ENCODE assay signal across 8 cellular contexts in genomic region chr1:220748091-220748934, GRCh38. TPM values are rescaled to one million over a fixed set of nuclear protein-coding genes. Genes with fewer than 3 reads are reported as not detected.
DNase-seq lines count a peak whose midpoint lies in the region; ATAC-seq and TF ChIP-seq lines count a peak whose summit lies in the region.

Gene MTARC2, plus strand, starts transcription at chr1:220748322. Its CDS starts 210 bp downstream, at chr1:220748532.

- peaks cover 41% of the 10 kb centered on the region for H3K27me3 ChIP-seq in GM23338 (ENCODE audit: insufficient read depth)
- H3K27me3 ChIP-seq in MG63 = no peaks in the 10 kb centered on the region

- peak within 1 kb of the TSS; percentile 84 for H3K4me2 ChIP-seq in GM23338

- POLR2A ChIA-PET in activated CD4-positive, alpha-beta T cell treated with anti-CD3 and anti-CD28 coated beads for 36 hours (lab: Charles Lee) = interaction anchor here (0.6 kb wide), 1 partner anchor 674 kb away, joined by 4 read pairs; no protein-coding TSS in a partner anchor
- POLR2A ChIA-PET in WTC11 (lab: Charles Lee) = interaction anchor here (0.6 to 2.9 kb wide), 10 partner anchors 14 to 827 kb away, joined by 3 to 22 read pairs (median 3); partner anchors contain the start of genes MTARC1 and RAB3GAP2

- H3K9me2 ChIP-seq in GM23338 (ENCODE audit: insufficient read depth) = no peaks in the 10 kb centered on the region

- TF ChIP-seq CTCF in GM23338 (conservative IDR thresholded peaks at IDR 0.05; ENCODE audit: low read depth in 2 of 2) (no peak), WTC11 (IDR thresholded peaks at IDR 0.05) (no peak), fibroblast of mammary gland (conservative IDR thresholded peaks at IDR 0.05; ENCODE audit: control insufficient read depth, insufficient read depth, low read depth, low read length) (no peak), type B pancreatic cell (conservative IDR thresholded peaks at IDR 0.05) (no peak)

- H3K36me3 ChIP-seq in GM23338 (ENCODE audit: insufficient read depth) (no peaks in the 10 kb centered on the region), MG63 (no peaks in the 10 kb centered on the region)

- peaks cover 23% of the 10 kb centered on the region for H3K4me1 ChIP-seq in GM23338 (ENCODE audit: insufficient read depth)

- H3K4me3 ChIP-seq in GM23338 (peak within 1 kb of the TSS; percentile 62), MG63 (peak within 1 kb of the TSS; percentile 51), fibroblast of mammary gland (ENCODE audit: control insufficient read depth, low read depth, low read length) (peak within 1 kb of the TSS; percentile 72)

- intact Hi-C loops in activated CD4-positive, alpha-beta T cell treated with anti-CD3 and anti-CD28 coated beads for 36 hours (cut with DNase I, micrococcal nuclease) = no loop called here

- peaks cover 6% of the 10 kb centered on the region for H3K4me1 Mint-ChIP-seq in activated CD4-positive, alpha-beta T cell treated with anti-CD3 and anti-CD28 coated beads for 36 hours
- H3K4me1 Mint-ChIP-seq in GM23338 (peaks cover 46% of the 10 kb centered on the region), WTC11 (peaks cover 49% of the 10 kb centered on the region), type B pancreatic cell (ENCODE audit: unreplicated experiment) (peaks cover 42% of the 10 kb centered on the region)

- peak; percentile 18 for DNase-seq in activated CD4-positive, alpha-beta T cell treated with anti-CD3 and anti-CD28 coated beads for 36 hours
- no peak for DNase-seq in activated CD4-positive, alpha-beta T cell treated with anti-CD3 and anti-CD28 coated beads, Interleukin-2, amount 50 U/mL, for 1 hour
- peak; percentile 91 for DNase-seq in GM23338 (ENCODE audit: low spot score)
- DNase-seq in MG63 = peak; percentile 73
- peak; percentile 81 for DNase-seq in WTC11 (ENCODE audit: low spot score)
- peak; percentile 73 for DNase-seq in fibroblast of mammary gland (ENCODE audit: low read depth)
- peak; percentile 82 for DNase-seq in mucosa of gallbladder (ENCODE audit: low spot score)
- peak; percentile 79 for DNase-seq in type B pancreatic cell (ENCODE audit: extremely low spot score, unreplicated experiment)

- CTCF ChIA-PET in activated CD4-positive, alpha-beta T cell treated with anti-CD3 and anti-CD28 coated beads for 36 hours (lab: Charles Lee) = interaction anchor here (1.4 kb wide), 1 partner anchor 11 kb away, joined by 3 read pairs; no protein-coding TSS in a partner anchor
- CTCF ChIA-PET in WTC11 (lab: Charles Lee) = interaction anchor here (0.8 to 3.5 kb wide), 10 partner anchors 9 to 62 kb away, joined by 3 to 64 read pairs (median 4); partner anchors contain the start of genes C1orf115 and MTARC1

- H3K79me2 ChIP-seq in GM23338 (replicated peaks; ENCODE audit: insufficient read depth) = peaks cover 15% of the 10 kb centered on the region

- H3K27ac ChIP-seq in GM23338 (ENCODE audit: low read depth) = no peak within 1 kb of the TSS

- no peaks in the 10 kb centered on the region for H3K9me3 Mint-ChIP-seq in activated CD4-positive, alpha-beta T cell treated with anti-CD3 and anti-CD28 coated beads for 36 hours (ENCODE audit: low read depth)
- no peaks in the 10 kb centered on the region for H3K9me3 Mint-ChIP-seq in GM23338
- no peaks in the 10 kb centered on the region for H3K9me3 Mint-ChIP-seq in WTC11
- H3K9me3 Mint-ChIP-seq in type B pancreatic cell = no peaks in the 10 kb centered on the region

- H3F3A ChIP-seq in GM23338 (replicated peaks; ENCODE audit: low read depth) = no peaks in the 10 kb centered on the region

- peaks cover 61% of the 10 kb centered on the region for H3K27me3 Mint-ChIP-seq in activated CD4-positive, alpha-beta T cell treated with anti-CD3 and anti-CD28 coated beads for 36 hours
- H3K27me3 Mint-ChIP-seq in GM23338 (ENCODE audit: insufficient read depth, low read depth, poor library complexity) (peaks cover 25% of the 10 kb centered on the region), WTC11 (ENCODE audit: low read depth) (peaks cover 43% of the 10 kb centered on the region), type B pancreatic cell (peaks cover 11% of the 10 kb centered on the region)

- H3K9me3 ChIP-seq in MG63 = no peaks in the 10 kb centered on the region

- H4K20me1 ChIP-seq in GM23338 (replicated peaks; ENCODE audit: insufficient read depth) = peaks cover 13% of the 10 kb centered on the region

- peak; percentile 49 for ATAC-seq in activated CD4-positive, alpha-beta T cell treated with anti-CD3 and anti-CD28 coated beads for 36 hours
- ATAC-seq in GM23338 (peak; percentile 88), WTC11 (peak; percentile 92)

- H3K36me3 Mint-ChIP-seq in activated CD4-positive, alpha-beta T cell treated with anti-CD3 and anti-CD28 coated beads for 36 hours (ENCODE audit: low read depth) = no peaks in the 10 kb centered on the region
- H3K36me3 Mint-ChIP-seq in GM23338 (ENCODE audit: low read depth) (no peaks in the 10 kb centered on the region; the same call in 2 of the 3 replicates), WTC11 (no peaks in the 10 kb centered on the region), type B pancreatic cell (no peaks in the 10 kb centered on the region)

- H2AFZ ChIP-seq in GM23338 = peak within 1 kb of the TSS; percentile 89

- H3K4me3 Mint-ChIP-seq in activated CD4-positive, alpha-beta T cell treated with anti-CD3 and anti-CD28 coated beads for 36 hours = peak within 1 kb of the TSS; percentile 30
- H3K4me3 Mint-ChIP-seq in GM23338 (peak within 1 kb of the TSS; percentile 87), WTC11 (peak within 1 kb of the TSS; percentile 88), type B pancreatic cell (peak within 1 kb of the TSS; percentile 93)

- no peak within 1 kb of the TSS for H3K27ac Mint-ChIP-seq in activated CD4-positive, alpha-beta T cell treated with anti-CD3 and anti-CD28 coated beads for 36 hours
- H3K27ac Mint-ChIP-seq in GM23338 = peak within 1 kb of the TSS; percentile 85
- H3K27ac Mint-ChIP-seq in WTC11 = peak within 1 kb of the TSS; percentile 91
- peak within 1 kb of the TSS; percentile 67 for H3K27ac Mint-ChIP-seq in type B pancreatic cell

TF ChIP-seq in GM23338, 12 proteins besides CTCF, POLR2A, EP300 and RAD21:
- TF ChIP-seq EZH2phosphoT487 (IDR thresholded peaks at IDR 0.05; ENCODE audit: unreplicated experiment) (no peak), POLR2AphosphoS5 (IDR thresholded peaks at IDR 0.05; ENCODE audit: low read depth) (peak; percentile 90), CREB1 (CRISPR knock-in tag; IDR thresholded peaks at IDR 0.05; ENCODE audit: low read depth) (no peak), ZNF114 (CRISPR knock-in tag; IDR thresholded peaks at IDR 0.05) (no peak)

TF ChIP-seq in WTC11, 78 proteins besides CTCF, POLR2A, EP300 and RAD21 (continues in another document):
- TF ChIP-seq HMGXB4 (CRISPR knock-in tag; IDR thresholded peaks at IDR 0.05) (peak; percentile 64), USF2 (CRISPR knock-in tag; IDR thresholded peaks at IDR 0.05) (no peak), SMAD3 (CRISPR knock-in tag; IDR thresholded peaks at IDR 0.05; ENCODE audit: borderline replicate concordance) (peak; percentile 33; the same call in 1 of the 2 replicates), NFATC4 (CRISPR knock-in tag; IDR thresholded peaks at IDR 0.05) (no peak), ZNF396 (CRISPR knock-in tag; IDR thresholded peaks at IDR 0.05; ENCODE audit: borderline replicate concordance) (no peak), FOXJ3 (CRISPR knock-in tag; IDR thresholded peaks at IDR 0.05; ENCODE audit: borderline replicate concordance) (no peak), FOXP4 (CRISPR knock-in tag; IDR thresholded peaks at IDR 0.05) (no peak; the same call in 1 of the 2 replicates)

RNA-seq across cellular contexts. Expression of gene MTARC2, which starts in this region (rescaled TPM):
- not detected for total RNA-seq in activated CD4-positive, alpha-beta T cell treated with anti-CD3 and anti-CD28 coated beads for 36 hours
- 4.1 and 4.3 TPM in 2 replicates for total RNA-seq in GM23338 (2014; rRNA removed; shearing (Covaris generic))
- polyA plus RNA-seq in GM23338 (2016; fragmentation: Nextera tagmentation; extraction: Ambion mirVana) = 7.7 and 8.0 TPM in 2 replicates
- 1.3 and 8.4 TPM in 2 replicates for total RNA-seq in MG63 (2014; rRNA removed; shearing (Covaris generic); ENCODE audit: low replicate concordance)
- 12.5 to 15.5 TPM (median 15.2 TPM) in 3 replicates for total RNA-seq in WTC11 (2021)
- 78.0 TPM for total RNA-seq in mucosa of gallbladder
- total RNA-seq in type B pancreatic cell (ENCODE audit: low replicate concordance) = 14.3 and 14.4 TPM in 2 replicates

Comparison
In these comparisons a context has a peak if more than half of its experiments do, and no peak if none do; other contexts are left out.
1. Peak in DNase-seq and ATAC-seq in activated CD4-positive, alpha-beta T cell treated with anti-CD3 and anti-CD28 coated beads for 36 hours; RNA of the gene not detected or under 1 TPM.
2. H3K4me3 Mint-ChIP-seq: peak in every context shown above with its lines; median percentile 93 in type B pancreatic cell; 88 in WTC11; 87 in GM23338; 30 in activated CD4-positive, alpha-beta T cell treated with anti-CD3 and anti-CD28 coated beads for 36 hours.